27 cellular contexts compared by ENCODE assay signal in the genomic region with DNA sequence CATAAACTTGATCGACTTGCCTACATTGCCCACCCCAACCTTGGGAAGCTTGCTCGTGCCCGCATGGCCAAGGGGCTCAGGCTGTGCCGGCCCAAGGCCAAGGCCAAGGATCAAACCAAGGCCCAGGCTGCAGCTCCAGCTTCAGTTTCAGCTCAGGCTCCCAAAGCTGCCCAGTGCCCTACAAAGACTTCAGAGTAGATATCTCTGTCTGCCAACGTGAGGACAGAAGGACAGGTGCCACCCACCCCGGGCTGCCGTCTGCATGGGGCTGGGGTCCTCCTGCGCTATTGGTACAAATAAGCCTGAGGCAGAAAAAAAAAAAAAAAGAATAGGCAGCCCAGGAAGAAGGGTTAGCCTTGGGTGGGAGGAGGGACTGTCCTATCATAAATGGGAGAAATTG. TPM values are rescaled to one million over a fixed set of nuclear protein-coding genes. Genes with fewer than 3 reads are reported as not detected.
"Had no signal": no experiment of that assay in that cellular context is flagged by ENCODE, and none has a peak within 500 bp of the region (broad histone marks: within the 10 kb centered on the region; RNA-seq: fewer than 3 reads in every experiment).

No MANE protein-coding gene starts in this region.

- H3K9me3 Mint-ChIP-seq: natural killer cell; stimulated activated naive B cell treated with anti-CD40 and anti-IgM and Interleukin-4, amounts not matched to agents 10 μg/mL and 1 μg/mL and 100 μg/mL, for 72 hours; stimulated activated naive CD8-positive, alpha-beta T cell treated with anti-CD3 and anti-CD28 coated beads, Interleukin-15, Interleukin-2, amounts not matched to agents 100 ng/mL and 50 ng/mL, for 24 hours had no signal

- H3K27ac Mint-ChIP-seq: dendritic cell treated with granulocyte-macrophage colony-stimulating factor and Interleukin-4, amounts not matched to agents 40 ng/mL and 50 ng/mL, for 4 days; endodermal cell; natural killer cell; stimulated activated naive B cell treated with anti-CD40 and anti-IgM and Interleukin-4, amounts not matched to agents 10 μg/mL and 1 μg/mL and 100 μg/mL, for 72 hours; stimulated activated naive CD8-positive, alpha-beta T cell treated with anti-CD3 and anti-CD28 coated beads, Interleukin-15, Interleukin-2, amounts not matched to agents 100 ng/mL and 50 ng/mL, for 24 hours had no signal

- H3K27ac ChIP-seq: colonic mucosa, esophagus muscularis mucosa, gastroesophageal sphincter, heart left ventricle, hepatocyte, ovary, right lobe of liver, thoracic aorta, tibial nerve, upper lobe of left lung had no signal

- H3K27me3 ChIP-seq: colonic mucosa, esophagus muscularis mucosa, gastroesophageal sphincter, heart left ventricle, hepatocyte, ovary, right lobe of liver, tibial nerve, upper lobe of left lung had no signal

- ATAC-seq: gastroesophageal sphincter; heart left ventricle; left ventricle myocardium superior; natural killer cell; right lobe of liver; stimulated activated naive B cell treated with anti-CD40 and anti-IgM and Interleukin-4, amounts not matched to agents 10 μg/mL and 1 μg/mL and 100 μg/mL, for 72 hours had no signal

- H3K4me3 ChIP-seq: colonic mucosa, esophagus muscularis mucosa, gastroesophageal sphincter, heart left ventricle, hepatocyte, lung, ovary, right lobe of liver, thoracic aorta, tibial nerve, upper lobe of left lung had no signal

- H3K4me1 ChIP-seq: colonic mucosa, esophagus muscularis mucosa, gastroesophageal sphincter, heart left ventricle, right lobe of liver, tibial nerve, upper lobe of left lung had no signal

- H3K4me3 Mint-ChIP-seq: dendritic cell treated with granulocyte-macrophage colony-stimulating factor and Interleukin-4, amounts not matched to agents 40 ng/mL and 50 ng/mL, for 4 days; endodermal cell; natural killer cell; stimulated activated naive B cell treated with anti-CD40 and anti-IgM and Interleukin-4, amounts not matched to agents 10 μg/mL and 1 μg/mL and 100 μg/mL, for 72 hours; stimulated activated naive CD8-positive, alpha-beta T cell treated with anti-CD3 and anti-CD28 coated beads, Interleukin-15, Interleukin-2, amounts not matched to agents 100 ng/mL and 50 ng/mL, for 24 hours had no signal

- H2AFZ ChIP-seq: hepatocyte had no signal

- H3K36me3 ChIP-seq: colonic mucosa, esophagus muscularis mucosa, gastroesophageal sphincter, heart left ventricle, ovary, right lobe of liver, thoracic aorta, tibial nerve, upper lobe of left lung had no signal

- FAIRE-seq: small intestine, urothelium cell line had no signal

- H3K4me1 Mint-ChIP-seq: endodermal cell; natural killer cell; stimulated activated naive B cell treated with anti-CD40 and anti-IgM and Interleukin-4, amounts not matched to agents 10 μg/mL and 1 μg/mL and 100 μg/mL, for 72 hours had no signal

- DNase-seq: central memory CD4-positive, alpha-beta T cell; colonic mucosa; effector CD8-positive, alpha-beta T cell; heart left ventricle; left ventricle myocardium superior; natural killer cell; occipital lobe; ovary; retina; right lobe of liver; small intestine; stimulated activated CD4-positive, alpha-beta T cell treated with anti-CD3 and anti-CD28 coated beads, Interleukin-15, amount 100 ng/mL, for 24 hours; stimulated activated CD4-positive, alpha-beta T cell treated with anti-CD3 and anti-CD28 coated beads, Interleukin-2, amount 100 ng/mL, for 48 hours; stimulated activated naive B cell treated with anti-CD40 and anti-IgM and Interleukin-4, amounts not matched to agents 10 μg/mL and 1 μg/mL and 100 μg/mL, for 72 hours; upper lobe of left lung had no signal

- H3K79me2 ChIP-seq: hepatocyte had no signal

- H3K4me2 ChIP-seq: hepatocyte had no signal

- H3K9me3 ChIP-seq: colonic mucosa, esophagus muscularis mucosa, gastroesophageal sphincter, ovary, right lobe of liver, thoracic aorta, upper lobe of left lung had no signal

- H3K36me3 Mint-ChIP-seq: natural killer cell; stimulated activated naive B cell treated with anti-CD40 and anti-IgM and Interleukin-4, amounts not matched to agents 10 μg/mL and 1 μg/mL and 100 μg/mL, for 72 hours had no signal

RNA-seq across cellular contexts. Expression of gene DNAH2, which starts 37.1 kb away (rescaled TPM):
- total RNA-seq: epithelial cell of proximal tubule had no signal

RNA-seq across cellular contexts. Expression of gene EFNB3, which starts 49.7 kb away (rescaled TPM):
- total RNA-seq: mononuclear cell, natural killer cell, thoracic aorta had no signal
